Comparison of ENCODE assay signal across 7 cellular contexts in the genomic region with DNA sequence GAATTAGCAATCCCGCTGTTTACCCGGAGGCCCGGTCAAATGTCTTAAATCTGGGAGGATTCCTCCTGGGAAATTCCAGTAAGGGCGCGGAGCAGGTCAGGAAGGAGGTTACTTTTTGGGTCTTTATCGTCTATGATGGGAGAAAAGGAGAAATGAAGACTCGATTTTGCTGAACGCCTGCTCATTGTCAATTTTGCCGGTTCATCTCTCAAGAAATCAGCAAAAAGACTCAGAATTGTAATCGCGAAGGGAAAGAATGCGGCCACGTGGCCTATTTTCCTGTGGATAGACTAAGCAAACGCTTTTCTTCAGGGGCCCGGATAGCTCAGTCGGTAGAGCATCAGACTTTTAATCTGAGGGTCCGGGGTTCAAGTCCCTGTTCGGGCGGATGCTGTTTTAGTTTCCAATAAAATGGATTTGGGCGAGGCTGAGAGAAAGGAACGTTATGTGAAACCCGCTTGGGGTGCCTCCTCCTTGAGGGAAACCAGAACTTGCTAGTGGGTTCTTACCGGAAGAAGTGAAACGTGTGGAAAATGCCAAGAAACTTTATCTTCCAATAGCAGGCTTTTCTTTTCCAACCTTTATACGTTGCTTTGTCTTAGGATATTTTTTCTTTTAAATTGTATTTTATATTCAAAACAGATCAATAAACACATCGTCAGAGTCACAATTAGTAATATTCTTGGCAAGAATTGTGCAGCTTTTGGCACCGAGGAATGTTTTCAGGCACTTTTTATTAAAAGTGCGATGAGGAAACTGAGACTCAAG. TPM values are rescaled to one million over a fixed set of nuclear protein-coding genes. Genes with fewer than 3 reads are reported as not detected.
DNase-seq lines count a peak whose midpoint lies in the region; ATAC-seq, FAIRE-seq and TF ChIP-seq lines count a peak whose summit lies in the region.

No MANE protein-coding gene starts in this region.

- peak; percentile 89 for DNase-seq in M059J (ENCODE audit: low read depth)
- peak in 33 of 34 experiments; percentile 16 to 60 (median 47) for DNase-seq in T-cell
- peak in 1 of 2 donors; percentile 74 for DNase-seq in ascending aorta (ENCODE audit: low spot score in 2 of 2)
- peak; percentile 43 for DNase-seq in smooth muscle cell (lab: John Stamatoyannopoulos, UW; ENCODE audit: unreplicated experiment)
- no peak for DNase-seq in H54 (ENCODE audit: insufficient read length, low spot score)

- H3K4me1 Mint-ChIP-seq in T-cell, result peaks cover 46 to 55% (median 47%) of the 10 kb centered on the region in 3 donors

- peak overlapping the region; percentile 43 for H3K9ac ChIP-seq in smooth muscle cell (ENCODE audit: low read depth)

- FAIRE-seq in H54 (lab: Jason Lieb, UNC), result no peak

- H3K27me3 Mint-ChIP-seq in T-cell, result peaks cover 0 to 4% of the 10 kb centered on the region in 2 donors

- peak overlapping the region; percentile 61 to 79 (median 65) for H3K4me3 Mint-ChIP-seq in T-cell

- no peaks in the 10 kb centered on the region for H3K79me2 ChIP-seq in smooth muscle cell (ENCODE audit: low read depth)

- H3K9me3 ChIP-seq in ascending aorta (no peaks in the 10 kb centered on the region), iPS-18c (ENCODE audit: control insufficient read depth, insufficient read depth, low read length) (no peaks in the 10 kb centered on the region), smooth muscle cell (replicated peaks; ENCODE audit: low read depth) (no peaks in the 10 kb centered on the region)

- no peak for TF ChIP-seq CTCF in ascending aorta (IDR thresholded peaks at IDR 0.05)
- no peak for TF ChIP-seq CTCF in smooth muscle cell (IDR thresholded peaks at IDR 0.05; ENCODE audit: borderline replicate concordance, insufficient read depth, poor library complexity, severe bottlenecking)

- WGBS in smooth muscle cell (ENCODE audit: low lambda C conversion rate), result 5% methylated on average over 28 of the region's 28 CpGs

- ATAC-seq in GM18498 (IDR thresholded peaks at IDR 0.05; ENCODE audit: unreplicated experiment), result peak; percentile 26
- peak in 1 of 4 experiments; percentile 18 for ATAC-seq in T-cell (replicated peaks in 1 of 4)

- H3K27ac ChIP-seq in ascending aorta, result peak overlapping the region; percentile 62 to 74
- H3K27ac ChIP-seq in smooth muscle cell (ENCODE audit: low read depth), result peak overlapping the region; percentile 51

- no peaks in the 10 kb centered on the region for H3K9me3 Mint-ChIP-seq in T-cell

- H3K4me1 ChIP-seq in ascending aorta, result peaks cover 0 to 6% of the 10 kb centered on the region in 2 donors
- H3K4me1 ChIP-seq in smooth muscle cell (ENCODE audit: low read depth), result peaks cover 16% of the 10 kb centered on the region

- H3K27me3 ChIP-seq in ascending aorta, result no peaks in the 10 kb centered on the region
- no peaks in the 10 kb centered on the region for H3K27me3 ChIP-seq in smooth muscle cell (ENCODE audit: low read depth)

- peaks cover 40% of the 10 kb centered on the region for H3F3A ChIP-seq in smooth muscle cell (ENCODE audit: low read depth)

- no peaks in the 10 kb centered on the region for H4K20me1 ChIP-seq in smooth muscle cell (ENCODE audit: low read depth)

- peak overlapping the region; percentile 85 for H2AFZ ChIP-seq in smooth muscle cell (ENCODE audit: low read depth)

- H3K4me2 ChIP-seq in smooth muscle cell, result peak overlapping the region; percentile 82

- H3K36me3 Mint-ChIP-seq in T-cell, result no peaks in the 10 kb centered on the region

- H3K4me3 ChIP-seq in ascending aorta (peak overlapping the region; percentile 24 to 57), iPS-18c (ENCODE audit: insufficient read depth, low read depth, low read length) (peak overlapping the region; percentile 68), smooth muscle cell (peak overlapping the region; percentile 56)

- peak overlapping the region; percentile 66 to 76 for H3K27ac Mint-ChIP-seq in T-cell

- intact Hi-C loops in ascending aorta (cut with DNase I), result loop anchor here (10.0 kb wide), 2 partner anchors 411 to 1599 kb away; a partner anchor contains a TSS

- CTCF ChIA-PET in T-cell (lab: Charles Lee), result interaction anchor here (0.6 kb wide), 2 partner anchors 47 to 198 kb away, joined by 3 to 14 read pairs; no protein-coding TSS in a partner anchor

- no peak for TF ChIP-seq POLR2A in H54 (IDR thresholded peaks at IDR 0.05; ENCODE audit: low read depth, low read length)

- H3K36me3 ChIP-seq in ascending aorta (no peaks in the 10 kb centered on the region), smooth muscle cell (ENCODE audit: low read depth) (no peaks in the 10 kb centered on the region)

- POLR2A ChIA-PET in T-cell (lab: Charles Lee), result no interaction called here

RNA-seq across cellular contexts. Expression of a gene that starts 45.0 kb away (rescaled TPM):
- not detected in 2 replicates for total RNA-seq in M059J (2014; rRNA removed; shearing (Covaris generic))
- total RNA-seq in T-cell (not detected), ascending aorta (not detected), smooth muscle cell (not detected in 2 replicates)
- polyA plus RNA-seq in smooth muscle cell, result not detected in 2 replicates

RNA-seq across cellular contexts. Expression of a gene that starts 52.9 kb away (rescaled TPM):
- total RNA-seq in M059J (2014; rRNA removed; shearing (Covaris generic)), result not detected in 2 replicates
- total RNA-seq in T-cell, result not detected
- not detected for total RNA-seq in ascending aorta
- not detected in 2 replicates for total RNA-seq in smooth muscle cell
- not detected in 2 replicates for polyA plus RNA-seq in smooth muscle cell

RNA-seq across cellular contexts. Expression of a gene that starts 59.3 kb away (rescaled TPM):
- 31.2 and 41.9 TPM in 2 replicates for total RNA-seq in M059J (2014; rRNA removed; shearing (Covaris generic))
- total RNA-seq in T-cell (10 to 100 TPM; 44.0 to 59.0 (median 46.2) TPM), ascending aorta (16.7 TPM), smooth muscle cell (40.0 and 47.2 TPM in 2 replicates)
- 32.0 and 35.9 TPM in 2 replicates for polyA plus RNA-seq in smooth muscle cell
